In genomic region chr2:38668092-38668491, GRCh38 we compare ENCODE assay signal across 18 cellular contexts. TPM values are rescaled to one million over a fixed set of nuclear protein-coding genes. Genes with fewer than 3 reads are reported as not detected.
DNase-seq lines count a peak whose midpoint lies in the region; ATAC-seq, FAIRE-seq and TF ChIP-seq lines count a peak whose summit lies in the region.
"Had no signal": no experiment of that assay in that cellular context is flagged by ENCODE, and none has a peak within 500 bp of the region (broad histone marks: within the 10 kb centered on the region; RNA-seq: fewer than 3 reads in every experiment).

No MANE protein-coding gene starts in this region.

- H3K4me3 Mint-ChIP-seq in T-helper 2 cell treated with Interferon-gamma antibody and Interleukin-4, amounts not matched to agents 5 μg/mL and 100 μg/mL, for 36 hours, result peak overlapping the region; percentile 95
- H3K4me3 Mint-ChIP-seq in activated CD4-positive, alpha-beta memory T cell treated with anti-CD3 and anti-CD28 coated beads for 36 hours, result peak overlapping the region; percentile 85

- POLR2A ChIA-PET in activated CD4-positive, alpha-beta memory T cell treated with anti-CD3 and anti-CD28 coated beads for 36 hours (lab: Charles Lee), result interaction anchor here (1.1 to 6.4 kb wide), 10 partner anchors 14 to 83 kb away, joined by 3 to 235 read pairs (median 12); partner anchors contain the start of genes HNRNPLL and SRSF7

- peak overlapping the region; percentile 88 for H3K27ac Mint-ChIP-seq in T-helper 2 cell treated with Interferon-gamma antibody and Interleukin-4, amounts not matched to agents 5 μg/mL and 100 μg/mL, for 36 hours
- H3K27ac Mint-ChIP-seq in activated CD4-positive, alpha-beta memory T cell treated with anti-CD3 and anti-CD28 coated beads for 36 hours, result peak overlapping the region; percentile 97

- WGBS in hepatocyte (ENCODE audit: low lambda C conversion rate, missing lambda C conversion rate), result 97% methylated on average over 4 of the region's 4 CpGs
- WGBS in small intestine, 3 donors, result 82 to 94% (median 88%) methylated on average over 4 of the region's 4 CpGs

- DNase-seq in T-helper 2 cell treated with Interferon-gamma antibody and Interleukin-4, amounts not matched to agents 5 μg/mL and 100 μg/mL, for 36 hours (ENCODE audit: low spot score), result no peak
- DNase-seq in T-helper 2 cell (no peak), hepatocyte (ENCODE audit: low spot score) (no peak), small intestine (no peak), H4 (ENCODE audit: low spot score) (no peak), epidermal melanocyte (ENCODE audit: insufficient read length, low spot score) (no peak)
- DNase-seq in activated CD4-positive, alpha-beta memory T cell treated with anti-CD3 and anti-CD28 coated beads for 36 hours, result peak; percentile 33
- DNase-seq: 8988T; activated CD8-positive, alpha-beta memory T cell treated with anti-CD3 and anti-CD28 coated beads, Interleukin-2, amount 50 U/mL, for 48 hours; H7; NCI-H2029; Right ventricle myocardium superior had no signal

- peaks cover 63% of the 10 kb centered on the region for H3K79me2 ChIP-seq in hepatocyte

- H3K4me1 Mint-ChIP-seq in T-helper 2 cell treated with Interferon-gamma antibody and Interleukin-4, amounts not matched to agents 5 μg/mL and 100 μg/mL, for 36 hours (ENCODE audit: low read depth), result peaks cover 71% of the 10 kb centered on the region
- H3K4me1 Mint-ChIP-seq in activated CD4-positive, alpha-beta memory T cell treated with anti-CD3 and anti-CD28 coated beads for 36 hours (ENCODE audit: low read depth), result peaks cover 78% of the 10 kb centered on the region

- H3K4me3 ChIP-seq in hepatocyte, result no peak overlapping the region
- H3K4me3 ChIP-seq in small intestine (ENCODE audit: low read depth in 1 of 2, low read length in 2 of 2), result no peak overlapping the region

- H3K9me2 ChIP-seq in hepatocyte (replicated peaks; ENCODE audit: insufficient read depth), result no peaks in the 10 kb centered on the region

- peak overlapping the region; percentile 81 for H3K4me2 ChIP-seq in hepatocyte

- no peaks in the 10 kb centered on the region for H3K27me3 Mint-ChIP-seq in T-helper 2 cell treated with Interferon-gamma antibody and Interleukin-4, amounts not matched to agents 5 μg/mL and 100 μg/mL, for 36 hours (ENCODE audit: low read depth)
- H3K27me3 Mint-ChIP-seq in activated CD4-positive, alpha-beta memory T cell treated with anti-CD3 and anti-CD28 coated beads for 36 hours, result no peaks in the 10 kb centered on the region

- intact Hi-C loops in activated CD4-positive, alpha-beta memory T cell treated with anti-CD3 and anti-CD28 coated beads for 36 hours (cut with micrococcal nuclease), result loop anchor here (5.0 to 10.0 kb wide), 2 partner anchors 459 to 547 kb away; no protein-coding TSS in a partner anchor

- no peaks in the 10 kb centered on the region for H3K9me3 Mint-ChIP-seq in T-helper 2 cell treated with Interferon-gamma antibody and Interleukin-4, amounts not matched to agents 5 μg/mL and 100 μg/mL, for 36 hours
- H3K9me3 Mint-ChIP-seq in activated CD4-positive, alpha-beta memory T cell treated with anti-CD3 and anti-CD28 coated beads for 36 hours, result no peaks in the 10 kb centered on the region

- ATAC-seq in GM18870 (IDR thresholded peaks at IDR 0.05; ENCODE audit: unreplicated experiment), result no peak

- H2AFZ ChIP-seq in hepatocyte, result no peak overlapping the region

- H3K36me3 ChIP-seq in hepatocyte (replicated peaks; ENCODE audit: insufficient read depth, low read depth) (no peaks in the 10 kb centered on the region), small intestine (ENCODE audit: control insufficient read depth in 2 of 2, insufficient read depth in 2 of 2, low read length in 2 of 2) (no peaks in the 10 kb centered on the region)

- H3K27me3 ChIP-seq in hepatocyte, result no peaks in the 10 kb centered on the region
- H3K27me3 ChIP-seq in small intestine (ENCODE audit: control insufficient read depth in 2 of 2, insufficient read depth in 2 of 2, low read length in 2 of 2), result no peaks in the 10 kb centered on the region

- H3K4me1 ChIP-seq in hepatocyte (ENCODE audit: insufficient read depth) (peaks cover 17% of the 10 kb centered on the region), small intestine (ENCODE audit: control insufficient read depth in 2 of 2, insufficient read depth in 1 of 2, low read depth in 1 of 2, low read length in 1 of 2) (peaks cover 0 to 7% of the 10 kb centered on the region in 2 donors)

- H3K36me3 Mint-ChIP-seq in T-helper 2 cell treated with Interferon-gamma antibody and Interleukin-4, amounts not matched to agents 5 μg/mL and 100 μg/mL, for 36 hours (ENCODE audit: low read depth), result peaks cover 43% of the 10 kb centered on the region
- peaks cover 50% of the 10 kb centered on the region for H3K36me3 Mint-ChIP-seq in activated CD4-positive, alpha-beta memory T cell treated with anti-CD3 and anti-CD28 coated beads for 36 hours

- FAIRE-seq in small intestine (lab: Jason Lieb, UNC), result no peak
- FAIRE-seq: bronchial epithelial cell, endometrium, GM18507, islet of Langerhans, TTC549 had no signal

- peak overlapping the region; percentile 82 for H3K27ac ChIP-seq in hepatocyte
- H3K27ac ChIP-seq in small intestine (ENCODE audit: low read depth in 1 of 2, low read length in 1 of 2), result peak overlapping the region; percentile 37 to 87

- CTCF ChIA-PET in activated CD4-positive, alpha-beta memory T cell treated with anti-CD3 and anti-CD28 coated beads for 36 hours (lab: Charles Lee), result interaction anchor here (0.8 to 5.6 kb wide), 10 partner anchors 14 to 86 kb away, joined by 3 to 85 read pairs (median 4); partner anchors contain the start of gene HNRNPLL

- H3K9me3 ChIP-seq in hepatocyte (ENCODE audit: low read depth) (no peaks in the 10 kb centered on the region), small intestine (ENCODE audit: control insufficient read depth, low read depth) (no peaks in the 10 kb centered on the region)

- TF ChIP-seq CTCF in hepatocyte (IDR thresholded peaks at IDR 0.05; ENCODE audit: poor library complexity), result no peak

- H4K20me1 ChIP-seq in hepatocyte (ENCODE audit: insufficient read depth, poor library complexity, severe bottlenecking), result no peaks in the 10 kb centered on the region

RNA-seq across cellular contexts. Expression of gene GALM, which starts 2.2 kb away (rescaled TPM):
- 10 to 100 TPM; 90.2 to 95.3 TPM for total RNA-seq in activated CD4-positive, alpha-beta memory T cell treated with anti-CD3 and anti-CD28 coated beads for 36 hours
- 49.2 and 59.4 TPM in 2 replicates for total RNA-seq in hepatocyte
- polyA plus RNA-seq in hepatocyte (48.3 and 52.6 TPM in 2 replicates), small intestine (100 to 1,000 TPM in 1 of 3 donors, 10 to 100 TPM in 2; 48.6 to 148 (median 74.6) TPM)
- total RNA-seq in H4 (2014; rRNA removed; shearing (Covaris generic)), result not detected in 2 replicates

Comparison
In these comparisons a context has a peak if more than half of its experiments do, and no peak if none do; other contexts are left out.
1. RNA of gene GALM, which starts 2.2 kb away (total RNA-seq): 90.2 to 95.3 TPM in activated CD4-positive, alpha-beta memory T cell treated with anti-CD3 and anti-CD28 coated beads for 36 hours and 49.2 to 59.4 TPM in hepatocyte; not detected in H4; every median in the first group is over 10 times any median in the second.